In the genomic region with DNA sequence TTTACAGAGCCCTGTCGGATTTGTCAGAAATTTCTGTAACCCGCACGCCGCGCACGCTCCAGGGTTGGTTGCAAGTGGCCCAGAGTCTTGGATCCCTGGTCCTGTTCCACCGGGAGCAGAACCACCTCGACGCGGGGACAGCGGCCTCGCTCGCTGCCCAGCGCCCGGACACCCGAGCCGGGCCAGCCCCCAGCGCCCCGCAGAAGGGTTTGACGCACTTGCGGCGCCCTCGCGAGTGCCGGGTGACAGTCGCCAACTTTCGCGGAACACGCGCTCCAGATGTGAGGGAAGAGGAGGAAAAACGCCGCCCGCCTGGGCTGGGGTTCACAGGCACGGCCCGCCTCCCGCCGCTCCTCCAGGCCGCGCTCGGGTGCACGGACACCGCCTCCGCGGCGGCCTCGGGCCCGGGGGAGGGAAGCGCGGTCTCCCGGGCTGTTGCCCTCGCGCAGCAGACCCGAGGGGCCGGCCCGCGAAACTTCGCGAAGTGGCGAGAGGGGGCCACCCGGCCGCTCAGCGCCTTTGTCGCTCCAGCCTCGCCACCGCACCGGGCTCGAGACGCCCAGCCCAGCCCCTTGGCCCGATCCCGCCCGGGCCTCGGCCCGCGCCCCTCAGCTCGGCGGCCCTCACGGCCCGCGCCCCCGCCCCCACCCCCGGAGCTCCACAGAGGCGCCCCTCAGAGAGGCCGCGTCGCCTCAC, we compare ENCODE assay signal across 1 cellular context.
TF ChIP-seq lines count a peak whose summit lies in the region.

No MANE protein-coding gene starts in this region.

TF ChIP-seq in HepG2, 621 proteins besides CTCF, POLR2A, EP300 and RAD21 (continued from another document and continues in another):
- TF ChIP-seq FOXC1 (CRISPR knock-in tag; IDR thresholded peaks at IDR 0.05; ENCODE audit: borderline replicate concordance) (no peak), YEATS4 (CRISPR knock-in tag; IDR thresholded peaks at IDR 0.05; ENCODE audit: borderline replicate concordance) (no peak), ZNF124 (CRISPR knock-in tag; IDR thresholded peaks at IDR 0.05) (0 out of 2 replicates have a peak, but pooled peaks have one; percentile 13), EED (CRISPR knock-in tag; IDR thresholded peaks at IDR 0.05) (0 out of 2 replicates have a peak, but pooled peaks have one; percentile 5), RBAK (CRISPR knock-in tag; IDR thresholded peaks at IDR 0.05) (no peak), ASH2L (IDR thresholded peaks at IDR 0.05; ENCODE audit: insufficient read length, low read depth, low read length) (peak; percentile 69), ZNF510 (CRISPR knock-in tag; IDR thresholded peaks at IDR 0.05; ENCODE audit: low read depth) (no peak), MAFG (CRISPR knock-in tag; IDR thresholded peaks at IDR 0.05) (no peak), ZNF12 (CRISPR knock-in tag; IDR thresholded peaks at IDR 0.05) (no peak), ZNF530 (CRISPR knock-in tag; IDR thresholded peaks at IDR 0.05; ENCODE audit: low read depth) (no peak), ZNF432 (CRISPR knock-in tag; IDR thresholded peaks at IDR 0.05; ENCODE audit: borderline replicate concordance) (no peak), PRMT3 (CRISPR knock-in tag; IDR thresholded peaks at IDR 0.05; ENCODE audit: borderline replicate concordance, low read depth) (0 out of 2 replicates have a peak, but pooled peaks have one; percentile 13), ZSCAN21 (CRISPR knock-in tag; IDR thresholded peaks at IDR 0.05; ENCODE audit: borderline replicate concordance) (no peak), ZNF121 (CRISPR knock-in tag; IDR thresholded peaks at IDR 0.05) (peak; percentile 52), GFI1 (CRISPR knock-in tag; IDR thresholded peaks at IDR 0.05; ENCODE audit: borderline replicate concordance) (peak; percentile 3; the same call in 1 of the 2 replicates), ZMAT3 (CRISPR knock-in tag; conservative IDR thresholded peaks at IDR 0.05) (no peak), RORA (CRISPR knock-in tag; IDR thresholded peaks at IDR 0.05) (no peak), ZNF879 (CRISPR knock-in tag; IDR thresholded peaks at IDR 0.05) (0 out of 2 replicates have a peak, but pooled peaks have one; percentile 18)
- TF ChIP-seq, protein P1, sequence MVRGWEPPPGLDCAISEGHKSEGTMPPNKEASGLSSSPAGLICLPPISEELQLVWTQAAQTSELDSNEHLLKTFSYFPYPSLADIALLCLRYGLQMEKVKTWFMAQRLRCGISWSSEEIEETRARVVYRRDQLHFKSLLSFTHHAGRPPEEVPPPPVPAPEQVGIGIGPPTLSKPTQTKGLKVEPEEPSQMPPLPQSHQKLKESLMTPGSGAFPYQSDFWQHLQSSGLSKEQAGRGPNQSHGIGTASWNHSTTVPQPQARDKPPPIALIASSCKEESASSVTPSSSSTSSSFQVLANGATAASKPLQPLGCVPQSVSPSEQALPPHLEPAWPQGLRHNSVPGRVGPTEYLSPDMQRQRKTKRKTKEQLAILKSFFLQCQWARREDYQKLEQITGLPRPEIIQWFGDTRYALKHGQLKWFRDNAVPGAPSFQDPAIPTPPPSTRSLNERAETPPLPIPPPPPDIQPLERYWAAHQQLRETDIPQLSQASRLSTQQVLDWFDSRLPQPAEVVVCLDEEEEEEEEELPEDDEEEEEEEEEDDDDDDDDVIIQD (CRISPR knock-in tag; IDR thresholded peaks at IDR 0.05; ENCODE audit: low read depth), result no peak
- TF ChIP-seq, protein P2, sequence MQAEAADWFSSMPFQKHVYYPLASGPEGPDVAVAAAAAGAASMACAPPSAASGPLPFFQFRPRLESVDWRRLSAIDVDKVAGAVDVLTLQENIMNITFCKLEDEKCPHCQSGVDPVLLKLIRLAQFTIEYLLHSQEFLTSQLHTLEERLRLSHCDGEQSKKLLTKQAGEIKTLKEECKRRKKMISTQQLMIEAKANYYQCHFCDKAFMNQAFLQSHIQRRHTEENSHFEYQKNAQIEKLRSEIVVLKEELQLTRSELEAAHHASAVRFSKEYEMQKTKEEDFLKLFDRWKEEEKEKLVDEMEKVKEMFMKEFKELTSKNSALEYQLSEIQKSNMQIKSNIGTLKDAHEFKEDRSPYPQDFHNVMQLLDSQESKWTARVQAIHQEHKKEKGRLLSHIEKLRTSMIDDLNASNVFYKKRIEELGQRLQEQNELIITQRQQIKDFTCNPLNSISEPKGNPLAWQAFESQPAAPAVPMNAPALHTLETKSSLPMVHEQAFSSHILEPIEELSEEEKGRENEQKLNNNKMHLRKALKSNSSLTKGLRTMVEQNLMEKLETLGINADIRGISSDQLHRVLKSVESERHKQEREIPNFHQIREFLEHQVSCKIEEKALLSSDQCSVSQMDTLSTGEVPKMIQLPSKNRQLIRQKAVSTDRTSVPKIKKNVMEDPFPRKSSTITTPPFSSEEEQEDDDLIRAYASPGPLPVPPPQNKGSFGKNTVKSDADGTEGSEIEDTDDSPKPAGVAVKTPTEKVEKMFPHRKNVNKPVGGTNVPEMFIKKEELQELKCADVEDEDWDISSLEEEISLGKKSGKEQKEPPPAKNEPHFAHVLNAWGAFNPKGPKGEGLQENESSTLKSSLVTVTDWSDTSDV (CRISPR knock-in tag; IDR thresholded peaks at IDR 0.05), result no peak
- TF ChIP-seq, protein P3, sequence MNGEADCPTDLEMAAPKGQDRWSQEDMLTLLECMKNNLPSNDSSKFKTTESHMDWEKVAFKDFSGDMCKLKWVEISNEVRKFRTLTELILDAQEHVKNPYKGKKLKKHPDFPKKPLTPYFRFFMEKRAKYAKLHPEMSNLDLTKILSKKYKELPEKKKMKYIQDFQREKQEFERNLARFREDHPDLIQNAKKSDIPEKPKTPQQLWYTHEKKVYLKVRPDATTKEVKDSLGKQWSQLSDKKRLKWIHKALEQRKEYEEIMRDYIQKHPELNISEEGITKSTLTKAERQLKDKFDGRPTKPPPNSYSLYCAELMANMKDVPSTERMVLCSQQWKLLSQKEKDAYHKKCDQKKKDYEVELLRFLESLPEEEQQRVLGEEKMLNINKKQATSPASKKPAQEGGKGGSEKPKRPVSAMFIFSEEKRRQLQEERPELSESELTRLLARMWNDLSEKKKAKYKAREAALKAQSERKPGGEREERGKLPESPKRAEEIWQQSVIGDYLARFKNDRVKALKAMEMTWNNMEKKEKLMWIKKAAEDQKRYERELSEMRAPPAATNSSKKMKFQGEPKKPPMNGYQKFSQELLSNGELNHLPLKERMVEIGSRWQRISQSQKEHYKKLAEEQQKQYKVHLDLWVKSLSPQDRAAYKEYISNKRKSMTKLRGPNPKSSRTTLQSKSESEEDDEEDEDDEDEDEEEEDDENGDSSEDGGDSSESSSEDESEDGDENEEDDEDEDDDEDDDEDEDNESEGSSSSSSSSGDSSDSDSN (CRISPR knock-in tag; IDR thresholded peaks at IDR 0.05), result peak; percentile 85; the same call in 1 of the 2 replicates
- TF ChIP-seq, protein P4, sequence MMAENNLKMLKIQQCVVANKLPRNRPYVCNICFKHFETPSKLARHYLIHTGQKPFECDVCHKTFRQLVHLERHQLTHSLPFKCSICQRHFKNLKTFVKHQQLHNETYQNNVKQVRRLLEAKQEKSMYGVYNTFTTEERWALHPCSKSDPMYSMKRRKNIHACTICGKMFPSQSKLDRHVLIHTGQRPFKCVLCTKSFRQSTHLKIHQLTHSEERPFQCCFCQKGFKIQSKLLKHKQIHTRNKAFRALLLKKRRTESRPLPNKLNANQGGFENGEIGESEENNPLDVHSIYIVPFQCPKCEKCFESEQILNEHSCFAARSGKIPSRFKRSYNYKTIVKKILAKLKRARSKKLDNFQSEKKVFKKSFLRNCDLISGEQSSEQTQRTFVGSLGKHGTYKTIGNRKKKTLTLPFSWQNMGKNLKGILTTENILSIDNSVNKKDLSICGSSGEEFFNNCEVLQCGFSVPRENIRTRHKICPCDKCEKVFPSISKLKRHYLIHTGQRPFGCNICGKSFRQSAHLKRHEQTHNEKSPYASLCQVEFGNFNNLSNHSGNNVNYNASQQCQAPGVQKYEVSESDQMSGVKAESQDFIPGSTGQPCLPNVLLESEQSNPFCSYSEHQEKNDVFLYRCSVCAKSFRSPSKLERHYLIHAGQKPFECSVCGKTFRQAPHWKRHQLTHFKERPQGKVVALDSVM (CRISPR knock-in tag; IDR thresholded peaks at IDR 0.05), result 0 out of 2 replicates have a peak, but pooled peaks have one; percentile 32
- TF ChIP-seq, protein P5, sequence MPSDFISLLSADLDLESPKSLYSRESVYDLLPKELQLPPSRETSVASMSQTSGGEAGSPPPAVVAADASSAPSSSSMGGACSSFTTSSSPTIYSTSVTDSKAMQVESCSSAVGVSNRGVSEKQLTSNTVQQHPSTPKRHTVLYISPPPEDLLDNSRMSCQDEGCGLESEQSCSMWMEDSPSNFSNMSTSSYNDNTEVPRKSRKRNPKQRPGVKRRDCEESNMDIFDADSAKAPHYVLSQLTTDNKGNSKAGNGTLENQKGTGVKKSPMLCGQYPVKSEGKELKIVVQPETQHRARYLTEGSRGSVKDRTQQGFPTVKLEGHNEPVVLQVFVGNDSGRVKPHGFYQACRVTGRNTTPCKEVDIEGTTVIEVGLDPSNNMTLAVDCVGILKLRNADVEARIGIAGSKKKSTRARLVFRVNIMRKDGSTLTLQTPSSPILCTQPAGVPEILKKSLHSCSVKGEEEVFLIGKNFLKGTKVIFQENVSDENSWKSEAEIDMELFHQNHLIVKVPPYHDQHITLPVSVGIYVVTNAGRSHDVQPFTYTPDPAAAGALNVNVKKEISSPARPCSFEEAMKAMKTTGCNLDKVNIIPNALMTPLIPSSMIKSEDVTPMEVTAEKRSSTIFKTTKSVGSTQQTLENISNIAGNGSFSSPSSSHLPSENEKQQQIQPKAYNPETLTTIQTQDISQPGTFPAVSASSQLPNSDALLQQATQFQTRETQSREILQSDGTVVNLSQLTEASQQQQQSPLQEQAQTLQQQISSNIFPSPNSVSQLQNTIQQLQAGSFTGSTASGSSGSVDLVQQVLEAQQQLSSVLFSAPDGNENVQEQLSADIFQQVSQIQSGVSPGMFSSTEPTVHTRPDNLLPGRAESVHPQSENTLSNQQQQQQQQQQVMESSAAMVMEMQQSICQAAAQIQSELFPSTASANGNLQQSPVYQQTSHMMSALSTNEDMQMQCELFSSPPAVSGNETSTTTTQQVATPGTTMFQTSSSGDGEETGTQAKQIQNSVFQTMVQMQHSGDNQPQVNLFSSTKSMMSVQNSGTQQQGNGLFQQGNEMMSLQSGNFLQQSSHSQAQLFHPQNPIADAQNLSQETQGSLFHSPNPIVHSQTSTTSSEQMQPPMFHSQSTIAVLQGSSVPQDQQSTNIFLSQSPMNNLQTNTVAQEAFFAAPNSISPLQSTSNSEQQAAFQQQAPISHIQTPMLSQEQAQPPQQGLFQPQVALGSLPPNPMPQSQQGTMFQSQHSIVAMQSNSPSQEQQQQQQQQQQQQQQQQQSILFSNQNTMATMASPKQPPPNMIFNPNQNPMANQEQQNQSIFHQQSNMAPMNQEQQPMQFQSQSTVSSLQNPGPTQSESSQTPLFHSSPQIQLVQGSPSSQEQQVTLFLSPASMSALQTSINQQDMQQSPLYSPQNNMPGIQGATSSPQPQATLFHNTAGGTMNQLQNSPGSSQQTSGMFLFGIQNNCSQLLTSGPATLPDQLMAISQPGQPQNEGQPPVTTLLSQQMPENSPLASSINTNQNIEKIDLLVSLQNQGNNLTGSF (CRISPR knock-in tag; IDR thresholded peaks at IDR 0.05), result 0 out of 2 replicates have a peak, but pooled peaks have one; percentile 9
- TF ChIP-seq, protein P6, sequence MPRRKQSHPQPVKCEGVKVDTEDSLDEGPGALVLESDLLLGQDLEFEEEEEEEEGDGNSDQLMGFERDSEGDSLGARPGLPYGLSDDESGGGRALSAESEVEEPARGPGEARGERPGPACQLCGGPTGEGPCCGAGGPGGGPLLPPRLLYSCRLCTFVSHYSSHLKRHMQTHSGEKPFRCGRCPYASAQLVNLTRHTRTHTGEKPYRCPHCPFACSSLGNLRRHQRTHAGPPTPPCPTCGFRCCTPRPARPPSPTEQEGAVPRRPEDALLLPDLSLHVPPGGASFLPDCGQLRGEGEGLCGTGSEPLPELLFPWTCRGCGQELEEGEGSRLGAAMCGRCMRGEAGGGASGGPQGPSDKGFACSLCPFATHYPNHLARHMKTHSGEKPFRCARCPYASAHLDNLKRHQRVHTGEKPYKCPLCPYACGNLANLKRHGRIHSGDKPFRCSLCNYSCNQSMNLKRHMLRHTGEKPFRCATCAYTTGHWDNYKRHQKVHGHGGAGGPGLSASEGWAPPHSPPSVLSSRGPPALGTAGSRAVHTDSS (CRISPR knock-in tag; conservative IDR thresholded peaks at IDR 0.05), result no peak
- TF ChIP-seq, protein P7, sequence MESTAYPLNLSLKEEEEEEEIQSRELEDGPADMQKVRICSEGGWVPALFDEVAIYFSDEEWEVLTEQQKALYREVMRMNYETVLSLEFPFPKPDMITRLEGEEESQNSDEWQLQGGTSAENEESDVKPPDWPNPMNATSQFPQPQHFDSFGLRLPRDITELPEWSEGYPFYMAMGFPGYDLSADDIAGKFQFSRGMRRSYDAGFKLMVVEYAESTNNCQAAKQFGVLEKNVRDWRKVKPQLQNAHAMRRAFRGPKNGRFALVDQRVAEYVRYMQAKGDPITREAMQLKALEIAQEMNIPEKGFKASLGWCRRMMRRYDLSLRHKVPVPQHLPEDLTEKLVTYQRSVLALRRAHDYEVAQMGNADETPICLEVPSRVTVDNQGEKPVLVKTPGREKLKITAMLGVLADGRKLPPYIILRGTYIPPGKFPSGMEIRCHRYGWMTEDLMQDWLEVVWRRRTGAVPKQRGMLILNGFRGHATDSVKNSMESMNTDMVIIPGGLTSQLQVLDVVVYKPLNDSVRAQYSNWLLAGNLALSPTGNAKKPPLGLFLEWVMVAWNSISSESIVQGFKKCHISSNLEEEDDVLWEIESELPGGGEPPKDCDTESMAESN (CRISPR knock-in tag; conservative IDR thresholded peaks at IDR 0.05), result no peak
